ENCODE assay signal across 9 cellular contexts in genomic region chr18:3455090-3455640, GRCh38. TPM values are rescaled to one million over a fixed set of nuclear protein-coding genes. Genes with fewer than 3 reads are reported as not detected.
A peak's percentile ranks its signal among the peaks of the same experiment; 100 is the strongest.
DNase-seq lines count a peak whose midpoint lies in the region; ATAC-seq and TF ChIP-seq lines count a peak whose summit lies in the region.
"Had no signal": no experiment of that assay in that cellular context is flagged by ENCODE, and none has a peak within 500 bp of the region (broad histone marks: within the 10 kb centered on the region; RNA-seq: fewer than 3 reads in every experiment).

No MANE protein-coding gene starts in this region.

- peak overlapping the region; percentile 97 for H3K27ac Mint-ChIP-seq in activated T-helper 2 cell treated with anti-CD3 and anti-CD28 coated beads, Interferon-gamma antibody, Interleukin-2, Interleukin-4, amounts not matched to agents 10 μg/mL and 5 μg/mL and 100 μg/mL, durations not matched to agents 14 hours and 24 hours and 36 hours

- H3K4me3 Mint-ChIP-seq in activated T-helper 2 cell treated with anti-CD3 and anti-CD28 coated beads, Interferon-gamma antibody, Interleukin-2, Interleukin-4, amounts not matched to agents 10 μg/mL and 5 μg/mL and 100 μg/mL, durations not matched to agents 14 hours and 24 hours and 36 hours (ENCODE audit: low read depth), result no peak overlapping the region

- H3K9me3 ChIP-seq in iPS-18a (ENCODE audit: control insufficient read depth, low read depth, low read length), result no peaks in the 10 kb centered on the region
- H3K9me3 ChIP-seq in stomach, result no peaks in the 10 kb centered on the region

- peak in 2 of 7 experiments; percentile 5 to 9 for TF ChIP-seq CTCF in stomach (IDR thresholded peaks at IDR 0.05)

- no peaks in the 10 kb centered on the region for H3K27me3 ChIP-seq in iPS-18a (ENCODE audit: control insufficient read depth, insufficient read depth, low read length)
- no peaks in the 10 kb centered on the region for H3K27me3 ChIP-seq in stomach

- peak overlapping the region; percentile 92 for H3K9ac ChIP-seq in iPS-18a (ENCODE audit: low read length)

- DNase-seq in DMS53 (lab: John Stamatoyannopoulos, UW), result peak; percentile 50
- DNase-seq in DMS53 treated with DMSO at 0.1 percent for 48 hours (lab: John Stamatoyannopoulos, UW; ENCODE audit: unreplicated experiment), result no peak
- no peak for DNase-seq in activated T-helper 2 cell treated with anti-CD3 and anti-CD28 coated beads, Interferon-gamma antibody, Interleukin-2, Interleukin-4, amounts not matched to agents 10 μg/mL and 5 μg/mL and 100 μg/mL, durations not matched to agents 14 hours and 24 hours and 36 hours (ENCODE audit: low spot score)
- no peak for DNase-seq in stomach
- no peak for DNase-seq in amygdala (lab: John Stamatoyannopoulos, UW)
- no peak for DNase-seq in HEK293T (ENCODE audit: extremely low spot score)

- ATAC-seq in HG02884 (IDR thresholded peaks at IDR 0.05; ENCODE audit: unreplicated experiment), result no peak

- peaks cover 52% of the 10 kb centered on the region for H3K4me1 ChIP-seq in iPS-18a (ENCODE audit: control insufficient read depth, low read depth, low read length)
- H3K4me1 ChIP-seq in stomach, result peaks cover 46 to 75% (median 58%) of the 10 kb centered on the region in 4 donors

- WGBS in stomach, 5 donors, result 23 to 31% (median 25%) methylated on average over 3 of the region's 3 CpGs

- peaks cover 50% of the 10 kb centered on the region for H3K4me1 Mint-ChIP-seq in activated T-helper 2 cell treated with anti-CD3 and anti-CD28 coated beads, Interferon-gamma antibody, Interleukin-2, Interleukin-4, amounts not matched to agents 10 μg/mL and 5 μg/mL and 100 μg/mL, durations not matched to agents 14 hours and 24 hours and 36 hours (ENCODE audit: low read depth)

- H3K27me3 Mint-ChIP-seq in activated T-helper 2 cell treated with anti-CD3 and anti-CD28 coated beads, Interferon-gamma antibody, Interleukin-2, Interleukin-4, amounts not matched to agents 10 μg/mL and 5 μg/mL and 100 μg/mL, durations not matched to agents 14 hours and 24 hours and 36 hours (ENCODE audit: low read depth), result no peaks in the 10 kb centered on the region

- CTCF ChIA-PET in HEK293T (lab: Yijun Ruan, JAX), result interaction anchor here (0.6 to 1.2 kb wide), 3 partner anchors 18 to 121 kb away, joined by 3 read pairs; no protein-coding TSS in a partner anchor

- no peaks in the 10 kb centered on the region for H3K9me3 Mint-ChIP-seq in activated T-helper 2 cell treated with anti-CD3 and anti-CD28 coated beads, Interferon-gamma antibody, Interleukin-2, Interleukin-4, amounts not matched to agents 10 μg/mL and 5 μg/mL and 100 μg/mL, durations not matched to agents 14 hours and 24 hours and 36 hours
- H3K9me3 Mint-ChIP-seq: T-helper 1 cell treated with Interleukin-12 subunit alpha and Interleukin-12 subunit beta and Interleukin-4 antibody, amounts not matched to agents 30 μg/mL and 1 μg/mL, for 36 hours had no signal

- H3K27ac ChIP-seq in iPS-18a (ENCODE audit: low read length), result peak overlapping the region; percentile 25
- H3K27ac ChIP-seq in stomach, result peak overlapping the region in 4 of 5 donors; percentile 99

- peaks cover 77% of the 10 kb centered on the region for H3K36me3 Mint-ChIP-seq in activated T-helper 2 cell treated with anti-CD3 and anti-CD28 coated beads, Interferon-gamma antibody, Interleukin-2, Interleukin-4, amounts not matched to agents 10 μg/mL and 5 μg/mL and 100 μg/mL, durations not matched to agents 14 hours and 24 hours and 36 hours (ENCODE audit: low read depth)

- POLR2A ChIA-PET in HEK293T (lab: Yijun Ruan, JAX), result no interaction called here

- H3K4me3 ChIP-seq in iPS-18a (ENCODE audit: low read length) (peak overlapping the region; percentile 86), stomach (peak overlapping the region in 2 of 4 donors; percentile 74 to 86)

- intact Hi-C loops in activated T-helper 2 cell treated with anti-CD3 and anti-CD28 coated beads, Interferon-gamma antibody, Interleukin-2, Interleukin-4, amounts not matched to agents 10 μg/mL and 5 μg/mL and 100 μg/mL, durations not matched to agents 14 hours and 24 hours and 36 hours (cut with micrococcal nuclease), result loop anchor here (2.0 to 5.0 kb wide), 2 partner anchors 87 to 174 kb away; no protein-coding TSS in a partner anchor
- intact Hi-C loops in stomach (cut with DNase I; ENCODE audit: low total_unique reads), result loop anchor here (10.0 kb wide), 2 partner anchors 130 to 170 kb away; no protein-coding TSS in a partner anchor

- H3K36me3 ChIP-seq in iPS-18a (ENCODE audit: control insufficient read depth, low read depth, low read length) (peaks cover 42% of the 10 kb centered on the region), stomach (peaks cover 20 to 38% (median 31%) of the 10 kb centered on the region in 4 donors)

- TF ChIP-seq EP300 in stomach (IDR thresholded peaks at IDR 0.05), result no peak

- no peak for TF ChIP-seq POLR2A in stomach (IDR thresholded peaks at IDR 0.05)

TF ChIP-seq in HEK293T, 16 proteins besides CTCF, POLR2A, EP300 and RAD21:
- TF ChIP-seq ZNF384 (IDR thresholded peaks at IDR 0.05), result no peak
- no peak for TF ChIP-seq TARDBP (IDR thresholded peaks at IDR 0.05)
- TF ChIP-seq SUZ12 (IDR thresholded peaks at IDR 0.05), result no peak
- no peak for TF ChIP-seq FOXK2 (IDR thresholded peaks at IDR 0.05)
- no peak for TF ChIP-seq CTBP1 (IDR thresholded peaks at IDR 0.05; ENCODE audit: borderline replicate concordance)
- TF ChIP-seq BHLHE40 (IDR thresholded peaks at IDR 0.05; ENCODE audit: borderline replicate concordance), result no peak
- no peak for TF ChIP-seq LEF1 (IDR thresholded peaks at IDR 0.05; ENCODE audit: borderline replicate concordance)
- TF ChIP-seq FOXM1 (IDR thresholded peaks at IDR 0.05; ENCODE audit: borderline replicate concordance), result no peak
- TF ChIP-seq FOXA1 (IDR thresholded peaks at IDR 0.05), result no peak
- no peak for TF ChIP-seq ELF4 (IDR thresholded peaks at IDR 0.05)
- TF ChIP-seq HDGF (IDR thresholded peaks at IDR 0.05; ENCODE audit: borderline replicate concordance), result no peak
- no peak for TF ChIP-seq PKNOX1 (IDR thresholded peaks at IDR 0.05)
- no peak for TF ChIP-seq ARNT (IDR thresholded peaks at IDR 0.05)
- TF ChIP-seq L3MBTL2 (conservative IDR thresholded peaks at IDR 0.05), result no peak
- no peak for TF ChIP-seq SP1 (IDR thresholded peaks at IDR 0.05)
- TF ChIP-seq NFRKB (IDR thresholded peaks at IDR 0.05), result no peak

RNA-seq across cellular contexts. Expression of gene TGIF1, which starts 5.2 kb away (rescaled TPM):
- 53.4 and 53.5 TPM in 2 replicates for total RNA-seq in activated T-helper 2 cell treated with anti-CD3 and anti-CD28 coated beads, Interferon-gamma antibody, Interleukin-2, Interleukin-4, amounts not matched to agents 10 μg/mL and 5 μg/mL and 100 μg/mL, durations not matched to agents 14 hours and 24 hours and 36 hours
- total RNA-seq in stomach, result 10 to 100 TPM; 18.7 to 87.6 (median 52.5) TPM
- 10 to 100 TPM; 51.5 to 65.3 (median 57.9) TPM for polyA plus RNA-seq in stomach
